8 cellular contexts compared by ENCODE assay signal in genomic region chr2:67846341-67847070, GRCh38.
DNase-seq lines count a peak whose midpoint lies in the region; ATAC-seq and TF ChIP-seq lines count a peak whose summit lies in the region.

No MANE protein-coding gene starts in this region.

- no peaks in the 10 kb centered on the region for H3K36me3 ChIP-seq in KMS-11 (ENCODE audit: insufficient read depth)
- no peaks in the 10 kb centered on the region for H3K36me3 ChIP-seq in OCI-LY7 (ENCODE audit: insufficient read depth, low read length)

- POLR2A ChIA-PET in OCI-LY7 (lab: Charles Lee), result interaction anchor here (0.6 to 0.7 kb wide), 2 partner anchors 46 to 285 kb away, joined by 3 to 4 read pairs; no protein-coding TSS in a partner anchor

- in situ Hi-C loops in astrocyte of the spinal cord (cut with HindIII; ENCODE audit: low sequenced_read_pairs), result no loop called here

- CTCF ChIA-PET in OCI-LY7 (lab: Charles Lee; ENCODE audit: unreplicated experiment), result no interaction called here

- peaks cover 10% of the 10 kb centered on the region for H3K4me1 ChIP-seq in KMS-11 (ENCODE audit: low read depth, poor library complexity, severe bottlenecking)
- no peaks in the 10 kb centered on the region for H3K4me1 ChIP-seq in OCI-LY7 (ENCODE audit: insufficient read depth, low read length, poor library complexity, severe bottlenecking)

- H3K79me2 ChIP-seq in KMS-11 (ENCODE audit: insufficient read depth, low read depth) (no peaks in the 10 kb centered on the region), OCI-LY7 (ENCODE audit: insufficient read depth, low read depth, low read length) (no peaks in the 10 kb centered on the region)

- H3K9me3 ChIP-seq in OCI-LY7 (ENCODE audit: low read length), result no peaks in the 10 kb centered on the region

- H3K27ac ChIP-seq in 22Rv1, result no peak overlapping the region
- no peak overlapping the region for H3K27ac ChIP-seq in KMS-11
- no peak overlapping the region for H3K27ac ChIP-seq in OCI-LY7 (ENCODE audit: low read depth, low read length, poor library complexity, severe bottlenecking)

- H3K4me2 ChIP-seq in KMS-11 (peak overlapping the region; percentile 37), OCI-LY7 (ENCODE audit: low read length) (peak overlapping the region; percentile 46)

- ATAC-seq in GM21737 (IDR thresholded peaks at IDR 0.05; ENCODE audit: unreplicated experiment), result no peak

- H4K20me1 ChIP-seq in KMS-11 (ENCODE audit: insufficient read depth) (no peaks in the 10 kb centered on the region), OCI-LY7 (ENCODE audit: insufficient read depth, low read length) (no peaks in the 10 kb centered on the region)

- H3K9me2 ChIP-seq in OCI-LY7 (ENCODE audit: insufficient read depth, low read length), result no peaks in the 10 kb centered on the region

- DNase-seq in GM12864 (ENCODE audit: low read depth) (peak; percentile 7), OCI-LY7 (ENCODE audit: low spot score) (peak; percentile 68), astrocyte of the spinal cord (ENCODE audit: low read depth, low spot score) (peak; percentile 96), hepatic stellate cell (ENCODE audit: low spot score) (peak; percentile 54), renal cortical epithelial cell (ENCODE audit: low read depth) (peak; percentile 98)

- peak; percentile 88 for TF ChIP-seq CTCF in 22Rv1 (IDR thresholded peaks at IDR 0.05)
- peak; percentile 75 for TF ChIP-seq CTCF in GM12864 (IDR thresholded peaks at IDR 0.05; ENCODE audit: low read depth, low read length, missing control alignments)
- peak; percentile 90 for TF ChIP-seq CTCF in KMS-11 (conservative IDR thresholded peaks at IDR 0.05; ENCODE audit: low read depth, low read length)
- peak; percentile 91 for TF ChIP-seq CTCF in OCI-LY7 (conservative IDR thresholded peaks at IDR 0.05; ENCODE audit: low read length)
- TF ChIP-seq CTCF in astrocyte of the spinal cord (IDR thresholded peaks at IDR 0.05; ENCODE audit: low read depth, low read length), result peak; percentile 78

- H3K4me3 ChIP-seq in GM12864 (ENCODE audit: low read depth, low read length) (no peak overlapping the region), KMS-11 (IDR thresholded peaks at IDR 0.05; ENCODE audit: insufficient read depth, low read depth, low read length) (no peak overlapping the region), OCI-LY7 (ENCODE audit: low read depth, low read length, poor library complexity, severe bottlenecking) (no peak overlapping the region), astrocyte of the spinal cord (ENCODE audit: low read depth, low read length) (peak overlapping the region; percentile 10)

- intact Hi-C loops in OCI-LY7 (cut with micrococcal nuclease; ENCODE audit: unreplicated experiment), result loop anchor here (2.0 to 10.0 kb wide), 2 partner anchors 184 to 1412 kb away; partner anchors contain the start of gene MEIS1

- H3K27me3 ChIP-seq in KMS-11 (ENCODE audit: insufficient read depth, low read depth), result no peaks in the 10 kb centered on the region

- no peak overlapping the region for H3K9ac ChIP-seq in KMS-11

- BruUV-seq in OCI-LY7 (replicated peaks; lab: Mats Ljungman, UMichigan), result no TSS peak

- peak overlapping the region; percentile 41; the same call in 1 of the 2 replicates for H2AFZ ChIP-seq in KMS-11 (ENCODE audit: low read depth)
- peak overlapping the region; percentile 83; the same call in 1 of the 2 replicates for H2AFZ ChIP-seq in OCI-LY7 (ENCODE audit: low read length)

Comparison
In these comparisons a context has a peak if more than half of its experiments do, and no peak if none do; other contexts are left out.
1. DNase-seq: peak in every context shown above with its lines; median percentile 98 in renal cortical epithelial cell; 96 in astrocyte of the spinal cord; 68 in OCI-LY7; 54 in hepatic stellate cell; 7 in GM12864.